8 cellular contexts compared by ENCODE assay signal in genomic region chr1:43454270-43455011, GRCh38. TPM values are rescaled to one million over a fixed set of nuclear protein-coding genes. Genes with fewer than 3 reads are reported as not detected.
DNase-seq lines count a peak whose midpoint lies in the region; ATAC-seq, FAIRE-seq and TF ChIP-seq lines count a peak whose summit lies in the region.

No MANE protein-coding gene starts in this region.

- intact Hi-C loops in colonic mucosa (cut with DNase I) = no loop called here
- intact Hi-C loops in kidney (cut with DNase I) = no loop called here

- no peak for DNase-seq in GM06990 (ENCODE audit: extremely low read depth, insufficient read length)
- DNase-seq in NCI-H2107 (lab: John Stamatoyannopoulos, UW) = peak; percentile 85
- peak; percentile 93 for DNase-seq in colonic mucosa
- DNase-seq in kidney = peak; percentile 83
- peak; percentile 49 to 58 for DNase-seq in stimulated activated CD4-positive, alpha-beta T cell treated with anti-CD3 and anti-CD28 coated beads, Interleukin-15, amount 100 ng/mL, for 48 hours (ENCODE audit: low read depth in 2 of 2)
- DNase-seq in NK-92 (lab: John Stamatoyannopoulos, UW; ENCODE audit: unreplicated experiment) = no peak

- H3K4me3 ChIP-seq in GM06990 (replicated peaks; ENCODE audit: low read depth, low read length) (peak overlapping the region; percentile 49), colonic mucosa (peak overlapping the region; percentile 52), kidney (ENCODE audit: low read length in 2 of 2) (peak overlapping the region; percentile 67 to 72)

- H3K36me3 ChIP-seq in GM06990 (ENCODE audit: control insufficient read depth, insufficient read depth, low read length) = peaks cover 19% of the 10 kb centered on the region
- peaks cover 7% of the 10 kb centered on the region for H3K36me3 ChIP-seq in colonic mucosa
- peaks cover 11 to 17% of the 10 kb centered on the region in 2 donors for H3K36me3 ChIP-seq in kidney (ENCODE audit: control insufficient read depth in 1 of 2, insufficient read depth in 2 of 2, low read length in 2 of 2)

- H3K4me1 ChIP-seq in colonic mucosa (peaks cover 3% of the 10 kb centered on the region), kidney (ENCODE audit: control insufficient read depth in 1 of 2, insufficient read depth in 1 of 2, low read depth in 1 of 2, low read length in 2 of 2) (peaks cover 3 to 14% of the 10 kb centered on the region in 2 donors)

- TF ChIP-seq CTCF in GM06990 (IDR thresholded peaks at IDR 0.05; ENCODE audit: insufficient read depth, low read length, poor library complexity, severe bottlenecking) = no peak
- no peak for TF ChIP-seq CTCF in colonic mucosa (IDR thresholded peaks at IDR 0.05)
- no peak for TF ChIP-seq CTCF in kidney (IDR thresholded peaks at IDR 0.05; ENCODE audit: borderline replicate concordance, extremely low read depth, insufficient read depth)

- no peaks in the 10 kb centered on the region for H3K27me3 ChIP-seq in GM06990 (replicated peaks; ENCODE audit: control insufficient read depth, insufficient read depth, low read length)
- no peaks in the 10 kb centered on the region for H3K27me3 ChIP-seq in colonic mucosa

- peak; percentile 84 for ATAC-seq in HG02798 (IDR thresholded peaks at IDR 0.05; ENCODE audit: poor library complexity, unreplicated experiment)
- ATAC-seq in activated CD4-positive, CD25-positive, alpha-beta regulatory T cell treated with anti-CD3 and anti-CD28 coated beads, Interleukin-2, amount 50 U/mL, for 24 hours = peak; percentile 83 to 84

- H3K9ac ChIP-seq in colonic mucosa (ENCODE audit: low read depth in 2 of 2, low read length in 2 of 2) (peak overlapping the region; percentile 79 to 90), kidney (ENCODE audit: low read length in 2 of 2) (peak overlapping the region; percentile 20 to 70)

- FAIRE-seq in kidney (lab: Jason Lieb, UNC) = no peak

- H3K27ac ChIP-seq in colonic mucosa = peak overlapping the region; percentile 96
- peak overlapping the region; percentile 47 to 82 for H3K27ac ChIP-seq in kidney (ENCODE audit: low read depth in 2 of 2, low read length in 2 of 2)

- no peaks in the 10 kb centered on the region for H3K9me3 ChIP-seq in colonic mucosa
- no peaks in the 10 kb centered on the region for H3K9me3 ChIP-seq in kidney (ENCODE audit: control insufficient read depth in 1 of 2, low read length in 2 of 2)

RNA-seq across cellular contexts. Expression of gene HYI, which starts 0.7 kb away (rescaled TPM):
- total RNA-seq in colonic mucosa = 10 to 100 TPM; 50.8 to 55.6 TPM
- total RNA-seq in kidney = 50.5 TPM
- 91.2 TPM for polyA plus RNA-seq in kidney (ENCODE audit: insufficient read depth, low read depth, low replicate concordance)

Comparison
In these comparisons a context has a peak if more than half of its experiments do, and no peak if none do; other contexts are left out.
1. DNase-seq: peak in NCI-H2107 (single experiment), colonic mucosa (single experiment), kidney (single experiment) and stimulated activated CD4-positive, alpha-beta T cell treated with anti-CD3 and anti-CD28 coated beads, Interleukin-15, amount 100 ng/mL, for 48 hours (2 of 2); none in GM06990 (single experiment) and NK-92 (single experiment).
2. Peak in every context shown above with its lines, with median percentiles within 50 percentile points of each other: H3K4me3 ChIP-seq.